In the genomic region with DNA sequence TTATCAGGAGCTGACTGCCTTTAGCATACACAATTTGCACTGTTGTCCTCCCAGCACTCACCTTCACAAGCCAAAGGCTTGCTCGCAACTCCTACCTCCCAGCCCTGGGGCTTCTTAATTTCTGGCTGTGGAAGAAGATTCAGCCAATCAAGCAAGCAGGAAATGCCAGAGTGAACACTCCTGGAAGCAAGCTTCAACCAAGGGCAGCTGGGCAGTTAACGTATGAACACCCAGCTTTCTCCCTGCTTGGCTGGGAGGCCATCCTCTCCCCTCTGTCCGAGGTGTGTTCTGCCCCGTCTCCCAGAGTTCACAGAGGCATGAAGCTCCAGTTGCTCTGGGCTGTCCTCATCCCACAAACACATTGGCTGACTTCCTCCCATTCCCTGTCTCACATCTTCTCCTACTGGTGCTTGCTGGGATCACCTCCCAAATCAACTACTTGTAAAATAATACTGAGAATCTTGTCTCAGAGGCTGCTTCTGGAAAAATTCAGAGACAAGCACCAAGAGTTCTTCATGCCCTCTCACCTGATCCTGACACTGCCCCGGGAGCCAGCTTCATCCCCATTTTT, we compare ENCODE assay signal across 15 cellular contexts. TPM values are rescaled to one million over a fixed set of nuclear protein-coding genes. Genes with fewer than 3 reads are reported as not detected.
DNase-seq lines count a peak whose midpoint lies in the region; TF ChIP-seq lines count a peak whose summit lies in the region.
"Had no signal": no experiment of that assay in that cellular context is flagged by ENCODE, and none has a peak within 500 bp of the region (broad histone marks: within the 10 kb centered on the region; RNA-seq: fewer than 3 reads in every experiment).

No MANE protein-coding gene starts in this region.

- H3K4me1 Mint-ChIP-seq in glutamatergic neuron (ENCODE audit: low read depth, unreplicated experiment): no peaks in the 10 kb centered on the region
- H3K4me1 Mint-ChIP-seq in activated CD4-positive, alpha-beta T cell treated with anti-CD3 and anti-CD28 coated beads, Interleukin-2, amount 10 ng/mL, durations not matched to agents 7 days and 5 days: peaks cover 8% of the 10 kb centered on the region

- no peaks in the 10 kb centered on the region for H4K20me1 ChIP-seq in SK-N-SH (ENCODE audit: insufficient read depth)

- TF ChIP-seq EP300 in SK-N-SH (IDR thresholded peaks at IDR 0.05; ENCODE audit: borderline replicate concordance in 1 of 2, low read depth in 1 of 2, low read length in 1 of 2): no peak

- H3K4me2 ChIP-seq in SK-N-SH: no peak overlapping the region

- POLR2A ChIA-PET in SK-N-SH (lab: Yijun Ruan, JAX): no interaction called here
- POLR2A ChIA-PET in activated CD4-positive, alpha-beta T cell treated with anti-CD3 and anti-CD28 coated beads, Interleukin-2, amount 10 ng/mL, durations not matched to agents 7 days and 5 days (lab: Charles Lee): no interaction called here

- H3K27me3 ChIP-seq in SK-N-SH (ENCODE audit: insufficient read depth): no peaks in the 10 kb centered on the region

- no peak overlapping the region for H3K4me3 Mint-ChIP-seq in glutamatergic neuron (ENCODE audit: unreplicated experiment)
- H3K4me3 Mint-ChIP-seq in activated CD4-positive, alpha-beta T cell treated with anti-CD3 and anti-CD28 coated beads, Interleukin-2, amount 10 ng/mL, durations not matched to agents 7 days and 5 days: no peak overlapping the region
- H3K4me3 Mint-ChIP-seq: activated CD8-positive, alpha-beta memory T cell treated with anti-CD3 and anti-CD28 coated beads, Interleukin-2, amount 10 ng/mL, durations not matched to agents 7 days and 5 days; activated naive CD8-positive, alpha-beta T cell treated with anti-CD3 and anti-CD28 coated beads, Interleukin-2, amount 10 ng/mL, durations not matched to agents 7 days and 5 days; dendritic cell treated with granulocyte-macrophage colony-stimulating factor and Interleukin-4, amounts not matched to agents 40 ng/mL and 50 ng/mL, for 4 days had no signal

- TF ChIP-seq RAD21 in SK-N-SH (IDR thresholded peaks at IDR 0.05; ENCODE audit: low read length): peak; percentile 59

- no peaks in the 10 kb centered on the region for H3K9me2 ChIP-seq in SK-N-SH

- H3K9me3 ChIP-seq in SK-N-SH: no peaks in the 10 kb centered on the region
- H3K9me3 ChIP-seq: gastrocnemius medialis, lower lobe of right lung had no signal

- H3K79me2 ChIP-seq in SK-N-SH (ENCODE audit: insufficient read depth): no peaks in the 10 kb centered on the region

- no peaks in the 10 kb centered on the region for H3K27me3 Mint-ChIP-seq in glutamatergic neuron (ENCODE audit: unreplicated experiment)
- H3K27me3 Mint-ChIP-seq in activated CD4-positive, alpha-beta T cell treated with anti-CD3 and anti-CD28 coated beads, Interleukin-2, amount 10 ng/mL, durations not matched to agents 7 days and 5 days: no peaks in the 10 kb centered on the region

- no peak overlapping the region for H3K4me3 ChIP-seq in SK-N-SH (ENCODE audit: low read depth in 2 of 2, low read length in 1 of 2)
- H3K4me3 ChIP-seq: gastrocnemius medialis, lower lobe of right lung had no signal

- H2AFZ ChIP-seq in SK-N-SH (ENCODE audit: low read depth): no peak overlapping the region

- TF ChIP-seq CTCF in SK-N-SH (IDR thresholded peaks at IDR 0.05): peak; percentile 18; the same call in 1 of the 2 replicates
- peak; percentile 13 for TF ChIP-seq CTCF in glutamatergic neuron (IDR thresholded peaks at IDR 0.05; ENCODE audit: partially characterized antibody, unreplicated experiment)

- peaks cover 0 to 21% of the 10 kb centered on the region in 2 experiments; a peak in 1 of 4 replicates for H3K4me1 ChIP-seq in SK-N-SH (ENCODE audit: control insufficient read depth in 1 of 2, insufficient read depth in 2 of 2, low read depth in 1 of 2, low read length in 1 of 2)
- H3K4me1 ChIP-seq: gastrocnemius medialis, lower lobe of right lung had no signal

- 41% methylated on average over 5 of the region's 5 CpGs for WGBS in SK-N-SH (ENCODE audit: low lambda C conversion rate)

- H3K27ac ChIP-seq in SK-N-SH (ENCODE audit: low read depth in 2 of 2, low read length in 1 of 2): no peak overlapping the region
- H3K27ac ChIP-seq: gastrocnemius medialis, lower lobe of right lung had no signal

- CTCF ChIA-PET in SK-N-SH (lab: Yijun Ruan, JAX): interaction anchor here (1.3 to 1.6 kb wide), 2 partner anchors 14 to 749 kb away, joined by 3 to 4 read pairs; no protein-coding TSS in a partner anchor
- CTCF ChIA-PET in activated CD4-positive, alpha-beta T cell treated with anti-CD3 and anti-CD28 coated beads, Interleukin-2, amount 10 ng/mL, durations not matched to agents 7 days and 5 days (lab: Charles Lee): interaction anchor here (0.9 kb wide), 1 partner anchor 14 kb away, joined by 3 read pairs; no protein-coding TSS in a partner anchor

- DNase-seq in A172 (ENCODE audit: low spot score) (peak; percentile 25), GM04504 (ENCODE audit: low read depth) (peak; percentile 10), SK-N-SH (no peak), glutamatergic neuron (no peak), germinal center (ENCODE audit: low spot score) (no peak), NCI-H128 (lab: John Stamatoyannopoulos, UW; ENCODE audit: unreplicated experiment) (no peak)
- DNase-seq in activated CD4-positive, alpha-beta T cell treated with anti-CD3 and anti-CD28 coated beads, Interleukin-2, amount 10 ng/mL, durations not matched to agents 7 days and 5 days: no peak
- DNase-seq in activated CD4-positive, alpha-beta T cell treated with anti-CD3 and anti-CD28 coated beads, Interleukin-2, amount 50 U/mL, for 4 hours: no peak
- DNase-seq: activated CD8-positive, alpha-beta memory T cell treated with anti-CD3 and anti-CD28 coated beads, Interleukin-2, amount 10 ng/mL, durations not matched to agents 7 days and 5 days; activated naive CD8-positive, alpha-beta T cell treated with anti-CD3 and anti-CD28 coated beads, Interleukin-2, amount 10 ng/mL, durations not matched to agents 7 days and 5 days; gastrocnemius medialis; lower lobe of right lung; NCI-H2029 treated with DMSO at 0.1 percent for 48 hours; T1000 had no signal

- H3K9ac ChIP-seq in SK-N-SH: no peak overlapping the region

- no peak overlapping the region for H3K27ac Mint-ChIP-seq in glutamatergic neuron (ENCODE audit: unreplicated experiment)
- no peak overlapping the region for H3K27ac Mint-ChIP-seq in activated CD4-positive, alpha-beta T cell treated with anti-CD3 and anti-CD28 coated beads, Interleukin-2, amount 10 ng/mL, durations not matched to agents 7 days and 5 days
- H3K27ac Mint-ChIP-seq: activated CD8-positive, alpha-beta memory T cell treated with anti-CD3 and anti-CD28 coated beads, Interleukin-2, amount 10 ng/mL, durations not matched to agents 7 days and 5 days; activated naive CD8-positive, alpha-beta T cell treated with anti-CD3 and anti-CD28 coated beads, Interleukin-2, amount 10 ng/mL, durations not matched to agents 7 days and 5 days; dendritic cell treated with granulocyte-macrophage colony-stimulating factor and Interleukin-4, amounts not matched to agents 40 ng/mL and 50 ng/mL, for 4 days had no signal

- no peaks in the 10 kb centered on the region for H3K36me3 Mint-ChIP-seq in glutamatergic neuron (ENCODE audit: unreplicated experiment)
- H3K36me3 Mint-ChIP-seq in activated CD4-positive, alpha-beta T cell treated with anti-CD3 and anti-CD28 coated beads, Interleukin-2, amount 10 ng/mL, durations not matched to agents 7 days and 5 days (ENCODE audit: low read depth): no peaks in the 10 kb centered on the region
- H3K36me3 Mint-ChIP-seq: activated CD8-positive, alpha-beta memory T cell treated with anti-CD3 and anti-CD28 coated beads, Interleukin-2, amount 10 ng/mL, durations not matched to agents 7 days and 5 days; activated naive CD8-positive, alpha-beta T cell treated with anti-CD3 and anti-CD28 coated beads, Interleukin-2, amount 10 ng/mL, durations not matched to agents 7 days and 5 days had no signal

- no peaks in the 10 kb centered on the region for H3K9me3 Mint-ChIP-seq in glutamatergic neuron (ENCODE audit: unreplicated experiment)
- H3K9me3 Mint-ChIP-seq in activated CD4-positive, alpha-beta T cell treated with anti-CD3 and anti-CD28 coated beads, Interleukin-2, amount 10 ng/mL, durations not matched to agents 7 days and 5 days: no peaks in the 10 kb centered on the region
- H3K9me3 Mint-ChIP-seq: activated naive CD8-positive, alpha-beta T cell treated with anti-CD3 and anti-CD28 coated beads, Interleukin-2, amount 10 ng/mL, durations not matched to agents 7 days and 5 days; dendritic cell treated with granulocyte-macrophage colony-stimulating factor and Interleukin-4, amounts not matched to agents 40 ng/mL and 50 ng/mL, for 4 days had no signal

- no peaks in the 10 kb centered on the region for H3K36me3 ChIP-seq in SK-N-SH (replicated peaks in 1 of 2; ENCODE audit: control insufficient read depth in 1 of 2, insufficient read depth in 2 of 2, low read length in 1 of 2)
- H3K36me3 ChIP-seq: gastrocnemius medialis, lower lobe of right lung had no signal

- H3F3A ChIP-seq in SK-N-SH (replicated peaks; ENCODE audit: insufficient read depth): no peaks in the 10 kb centered on the region

TF ChIP-seq in SK-N-SH, 30 proteins besides CTCF, POLR2A, EP300 and RAD21 (continues in another document):
- no peak for TF ChIP-seq USF2 (IDR thresholded peaks at IDR 0.05; ENCODE audit: borderline replicate concordance, low read depth, low read length)
- no peak for TF ChIP-seq PBX3 (IDR thresholded peaks at IDR 0.05)
- TF ChIP-seq GATA2 (CRISPR knock-in tag; IDR thresholded peaks at IDR 0.05): no peak

RNA-seq across cellular contexts. Expression of gene SRSF6, which starts 15.3 kb away (rescaled TPM):
- total RNA-seq in A172 (2014; rRNA removed; shearing (Covaris generic)): 50.6 and 60.8 TPM in 2 replicates
- polyA plus RNA-seq in SK-N-SH (2012; rRNA removed): 92.6 and 126 TPM in 2 replicates
- 97.0 and 98.6 TPM in 2 replicates for polyA plus RNA-seq in SK-N-SH (2012; cell fraction: cytosol; rRNA removed)
- polyA plus RNA-seq in SK-N-SH (2012; cell fraction: nucleus; rRNA removed): 193 and 328 TPM in 2 replicates
- 161 TPM for total RNA-seq in glutamatergic neuron (ENCODE audit: unreplicated experiment)
- total RNA-seq in activated CD4-positive, alpha-beta T cell treated with anti-CD3 and anti-CD28 coated beads, Interleukin-2, amount 10 ng/mL, durations not matched to agents 7 days and 5 days: 100 to 1,000 TPM; 166 to 172 TPM

Comparison
In these comparisons a context has a peak if more than half of its experiments do, and no peak if none do; other contexts are left out.
1. DNase-seq: peak in A172 (single experiment) and GM04504 (single experiment); none in SK-N-SH (single experiment), glutamatergic neuron (single experiment), germinal center (single experiment), NCI-H128 (single experiment), activated CD4-positive, alpha-beta T cell treated with anti-CD3 and anti-CD28 coated beads, Interleukin-2, amount 10 ng/mL, durations not matched to agents 7 days and 5 days (single experiment) and activated CD4-positive, alpha-beta T cell treated with anti-CD3 and anti-CD28 coated beads, Interleukin-2, amount 50 U/mL, for 4 hours (0 of 2).